ENCODE assay signal across 8 cellular contexts in the genomic region with DNA sequence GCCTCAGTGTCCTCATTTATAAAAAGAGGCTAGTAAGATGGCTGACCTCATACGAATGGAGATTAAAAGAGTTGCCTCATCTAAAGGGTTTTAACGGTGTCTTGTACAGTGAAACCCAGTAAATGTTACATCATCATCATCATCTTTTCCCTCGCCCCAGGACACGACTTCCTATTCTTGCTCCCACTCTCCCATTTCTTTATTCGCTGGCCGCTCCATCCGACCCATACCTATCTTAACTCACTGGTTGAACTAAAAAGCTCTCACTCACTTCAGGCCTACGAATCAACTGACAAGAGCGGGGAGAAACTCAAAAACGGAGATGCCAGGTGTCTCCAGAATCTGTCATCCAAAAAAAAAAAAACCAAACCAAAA. TPM values are rescaled to one million over a fixed set of nuclear protein-coding genes. Genes with fewer than 3 reads are reported as not detected.
DNase-seq lines count a peak whose midpoint lies in the region; ATAC-seq, FAIRE-seq and TF ChIP-seq lines count a peak whose summit lies in the region.

No MANE protein-coding gene starts in this region.

- no peak for TF ChIP-seq CTCF in fibroblast of lung (conservative IDR thresholded peaks at IDR 0.05 in 1 of 2, IDR thresholded peaks at IDR 0.05 in 1 of 2; ENCODE audit: low read depth in 1 of 2, low read length in 2 of 2)
- TF ChIP-seq CTCF in pancreas (IDR thresholded peaks at IDR 0.05) = no peak

- H3K9me3 ChIP-seq in fibroblast of lung (ENCODE audit: control insufficient read depth, insufficient read depth, low read depth, low read length) (no peaks in the 10 kb centered on the region), pancreas (no peaks in the 10 kb centered on the region)

- peak overlapping the region; percentile 84 for H2AFZ ChIP-seq in fibroblast of lung (ENCODE audit: low read length)

- FAIRE-seq in pancreas (lab: Jason Lieb, UNC) = no peak

- peak overlapping the region; percentile 53 to 84 (median 70) for H3K4me3 ChIP-seq in fibroblast of lung (replicated peaks in 1 of 4; ENCODE audit: control extremely low read depth in 1 of 4, insufficient read depth in 1 of 4, low read depth in 3 of 4, low read length in 4 of 4)
- peak overlapping the region; percentile 55 to 84 (median 62) for H3K4me3 ChIP-seq in pancreas

- H4K20me1 ChIP-seq in fibroblast of lung (ENCODE audit: control insufficient read depth, extremely low read depth, insufficient read depth, low read length) = no peaks in the 10 kb centered on the region

- H3K4me2 ChIP-seq in fibroblast of lung (ENCODE audit: extremely low read depth, insufficient read depth, low read length) = peak overlapping the region; percentile 89

- H3K79me2 ChIP-seq in fibroblast of lung (ENCODE audit: control insufficient read depth, insufficient read depth, low read length) = peaks cover 5% of the 10 kb centered on the region

- ATAC-seq in GM19023 (IDR thresholded peaks at IDR 0.05; ENCODE audit: unreplicated experiment) (peak; percentile 14), HG03159 (IDR thresholded peaks at IDR 0.05; ENCODE audit: unreplicated experiment) (peak; percentile 20), pancreas (peak; percentile 4 to 20 (median 12))

- H3K4me1 ChIP-seq in fibroblast of lung (ENCODE audit: control insufficient read depth, extremely low read depth, insufficient read depth, low read length) (peaks cover 9% of the 10 kb centered on the region), pancreas (peaks cover 0 to 19% (median 0%) of the 10 kb centered on the region in 3 donors)

- DNase-seq in CD1c-positive myeloid dendritic cell (ENCODE audit: extremely low spot score) = peak; percentile 59
- DNase-seq in T follicular helper cell (ENCODE audit: low read depth) = peak; percentile 6
- DNase-seq in fibroblast of lung (ENCODE audit: low read depth in 2 of 2) = peak; percentile 54 to 62
- peak in 1 of 6 donors; percentile 16 for DNase-seq in pancreas
- no peak for DNase-seq in superior temporal gyrus (ENCODE audit: extremely low spot score)
- DNase-seq in NCI-H2081 treated with DMSO at 0.1 percent for 48 hours (lab: John Stamatoyannopoulos, UW) = no peak

- WGBS in pancreas, 2 donors = 0 to 1% methylated on average over 10 of the region's 10 CpGs

- H3K27ac ChIP-seq in fibroblast of lung (ENCODE audit: insufficient read depth, low read length) = peak overlapping the region; percentile 81
- H3K27ac ChIP-seq in pancreas = peak overlapping the region; percentile 12 to 83 (median 70)

- H3K36me3 ChIP-seq in fibroblast of lung (ENCODE audit: control insufficient read depth, insufficient read depth, low read length) (no peaks in the 10 kb centered on the region), pancreas (peaks cover 0 to 18% (median 0%) of the 10 kb centered on the region in 3 donors)

- peak overlapping the region; percentile 79 for H3K9ac ChIP-seq in fibroblast of lung (ENCODE audit: insufficient read depth, low read length)

- no peaks in the 10 kb centered on the region for H3K27me3 ChIP-seq in fibroblast of lung (ENCODE audit: control insufficient read depth, insufficient read depth, low read length)
- H3K27me3 ChIP-seq in pancreas = no peaks in the 10 kb centered on the region

- intact Hi-C loops in pancreas (cut with DNase I) = no loop called here

RNA-seq across cellular contexts. Expression of a gene that starts 0.5 kb away (rescaled TPM):
- total RNA-seq in fibroblast of lung = 6.9 and 9.4 TPM in 2 replicates
- 6.3 and 7.1 TPM in 2 replicates for polyA plus RNA-seq in fibroblast of lung
- polyA plus RNA-seq in fibroblast of lung (2012) = 7.8 and 8.1 TPM in 2 replicates
- 0.08 and 0.15 TPM in 2 replicates for polyA minus RNA-seq in fibroblast of lung (ENCODE audit: low replicate concordance)
- 1 to 10 TPM; 5.1 to 9.7 (median 8.5) TPM for total RNA-seq in pancreas
- polyA plus RNA-seq in pancreas = 10 to 100 TPM in 1 of 2 donors, 1 to 10 TPM in 1; 8.6 to 10.9 TPM

RNA-seq across cellular contexts. Expression of a gene that starts 55.8 kb away (rescaled TPM):
- total RNA-seq in fibroblast of lung (not detected in 2 replicates), pancreas (not detected)
- polyA plus RNA-seq in fibroblast of lung (not detected in 2 replicates), pancreas (under 1 TPM; 0.19 to 0.99 TPM)
- polyA plus RNA-seq in fibroblast of lung (2012) = not detected in 2 replicates
- polyA minus RNA-seq in fibroblast of lung (ENCODE audit: low replicate concordance) = not detected in 2 replicates

Comparison
In these comparisons a context has a peak if more than half of its experiments do, and no peak if none do; other contexts are left out.
1. DNase-seq: peak in CD1c-positive myeloid dendritic cell (single experiment), T follicular helper cell (single experiment) and fibroblast of lung (2 of 2); none in superior temporal gyrus (single experiment) and NCI-H2081 treated with DMSO at 0.1 percent for 48 hours (single experiment).
2. Peak in every context shown above with its lines, with median percentiles within 50 percentile points of each other: ATAC-seq.